In the genomic region with DNA sequence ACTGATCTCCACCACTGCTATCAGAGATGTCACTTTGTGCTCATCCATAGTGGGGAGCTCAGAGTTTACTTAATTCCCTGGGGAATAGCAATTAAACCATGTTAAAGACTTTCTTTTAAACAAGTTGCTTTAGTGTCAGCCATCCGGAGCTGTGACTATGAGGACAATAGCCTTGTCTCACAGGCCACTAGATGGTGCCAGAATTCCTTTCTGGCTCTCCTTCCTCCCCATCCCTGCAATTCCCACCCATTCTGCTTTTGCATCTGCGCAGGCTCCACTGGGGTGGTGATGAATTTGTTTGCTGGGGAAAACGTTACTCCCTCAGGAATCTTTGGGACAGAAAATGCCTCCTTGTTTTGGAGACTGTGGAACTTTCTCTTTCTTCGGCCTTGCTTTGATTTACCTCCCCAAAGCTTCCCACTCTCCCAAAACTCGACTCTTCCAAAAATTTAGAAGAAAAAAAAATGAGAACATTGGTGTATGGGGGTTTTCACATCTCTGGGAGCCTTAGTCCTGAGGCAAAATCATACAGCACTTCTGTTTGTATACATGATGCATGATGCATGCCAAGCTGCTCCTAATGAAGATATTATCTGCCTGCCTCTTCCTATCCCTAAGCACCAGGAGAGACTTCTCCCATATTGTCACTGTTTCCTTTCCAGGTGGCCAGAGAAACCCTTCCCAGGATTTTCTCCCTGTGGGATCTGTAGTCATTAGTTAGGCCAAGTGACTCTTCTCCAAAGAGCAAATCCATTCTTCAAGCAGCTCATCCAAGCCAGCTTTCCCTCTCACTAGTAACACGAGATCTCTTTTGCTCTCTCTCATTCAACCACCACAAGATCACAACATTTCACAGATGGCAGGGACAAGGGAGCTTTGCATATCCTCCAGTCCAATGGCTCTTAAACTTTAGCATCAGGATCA, we compare ENCODE assay signal across 8 cellular contexts.
DNase-seq lines count a peak whose midpoint lies in the region; ATAC-seq and TF ChIP-seq lines count a peak whose summit lies in the region.

No MANE protein-coding gene starts in this region.

- no peak overlapping the region for H3K4me3 ChIP-seq in DOHH2 (ENCODE audit: low read length)

- no peaks in the 10 kb centered on the region for H3K9me3 ChIP-seq in DOHH2 (ENCODE audit: control insufficient read depth, insufficient read depth, low read length)

- no peaks in the 10 kb centered on the region for H3F3A ChIP-seq in DOHH2 (ENCODE audit: control insufficient read depth, insufficient read depth)

- no peaks in the 10 kb centered on the region for H4K20me1 ChIP-seq in DOHH2 (ENCODE audit: control insufficient read depth, insufficient read depth, low read depth, low read length)

- H3K79me2 ChIP-seq in DOHH2 (ENCODE audit: control insufficient read depth, low read length) = no peaks in the 10 kb centered on the region

- H3K4me1 ChIP-seq in DOHH2 (ENCODE audit: control insufficient read depth, low read length) = no peaks in the 10 kb centered on the region

- peak; percentile 26 for DNase-seq in KBM-7
- peak; percentile 83 for DNase-seq in RKO (ENCODE audit: low spot score)
- peak; percentile 88 for DNase-seq in globus pallidus (ENCODE audit: low spot score)
- peak; percentile 1 for DNase-seq in pulmonary artery endothelial cell (ENCODE audit: low read depth, low spot score)
- no peak for DNase-seq in activated CD8-positive, alpha-beta memory T cell treated with anti-CD3 and anti-CD28 coated beads, Interleukin-2, amount 50 U/mL, for 48 hours

- H3K27me3 ChIP-seq in DOHH2 (ENCODE audit: control insufficient read depth, low read length) = no peaks in the 10 kb centered on the region

- no peaks in the 10 kb centered on the region for H3K36me3 ChIP-seq in DOHH2 (ENCODE audit: control insufficient read depth, low read length)

- ATAC-seq in HG02642 (IDR thresholded peaks at IDR 0.05; ENCODE audit: poor library complexity, unreplicated experiment) (no peak), HG03196 (IDR thresholded peaks at IDR 0.05; ENCODE audit: unreplicated experiment) (no peak)

- in situ Hi-C loops in KBM-7 (cut with MboI; ENCODE audit: low pct_unique_long_range_greater_than_20kb, low sequenced_read_pairs) = no loop called here

- peak; percentile 56 for TF ChIP-seq CTCF in DOHH2 (IDR thresholded peaks at IDR 0.05; ENCODE audit: low read depth, low read length, poor library complexity, severe bottlenecking)

- no peaks in the 10 kb centered on the region for H3K9me2 ChIP-seq in DOHH2 (replicated peaks; ENCODE audit: control insufficient read depth, low read length)

- H3K4me2 ChIP-seq in DOHH2 (ENCODE audit: low read length) = no peak overlapping the region

- no peak overlapping the region for H3K27ac ChIP-seq in DOHH2 (ENCODE audit: low read depth, low read length)
